In the genomic region with DNA sequence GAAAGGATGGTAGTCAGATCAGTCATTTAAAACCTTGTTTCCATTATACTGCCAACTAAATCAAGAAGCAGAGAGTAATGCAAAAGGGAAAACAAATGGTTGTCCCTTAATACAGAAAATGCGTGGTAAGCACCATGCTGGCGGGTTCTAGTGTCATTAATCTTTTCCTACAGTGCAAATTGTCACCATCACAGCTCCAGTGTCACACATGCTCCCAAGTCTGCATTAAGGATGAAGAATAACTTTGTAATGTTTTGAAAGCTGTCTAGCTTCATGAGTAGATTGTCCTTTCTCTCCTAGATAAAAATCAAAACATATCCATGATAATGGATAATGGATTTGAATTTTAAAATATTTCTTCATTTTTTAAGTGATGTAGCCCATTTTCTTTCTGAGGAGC, we compare ENCODE assay signal across 21 cellular contexts.
A peak's percentile ranks its signal among the peaks of the same experiment; 100 is the strongest.
DNase-seq lines count a peak whose midpoint lies in the region; FAIRE-seq and TF ChIP-seq lines count a peak whose summit lies in the region.
"Had no signal": no experiment of that assay in that cellular context is flagged by ENCODE, and none has a peak within 500 bp of the region (broad histone marks: within the 10 kb centered on the region; RNA-seq: fewer than 3 reads in every experiment).

No MANE protein-coding gene starts in this region.

- no peak overlapping the region for H3K4me2 ChIP-seq in neural cell (ENCODE audit: low read length)
- H3K4me2 ChIP-seq: BLaER1 had no signal

- no peaks in the 10 kb centered on the region for H3K4me1 ChIP-seq in small intestine (ENCODE audit: control insufficient read depth in 2 of 2, insufficient read depth in 1 of 2, low read depth in 1 of 2, low read length in 1 of 2)
- H3K4me1 ChIP-seq: BE2C, Caco-2 had no signal

- H3F3A ChIP-seq in neural cell (ENCODE audit: insufficient read depth, low read length, poor library complexity, severe bottlenecking): no peaks in the 10 kb centered on the region

- H3K4me3 ChIP-seq in neural cell (ENCODE audit: low read length): no peak overlapping the region
- no peak overlapping the region for H3K4me3 ChIP-seq in WERI-Rb-1 (ENCODE audit: low read depth, low read length)
- H3K4me3 ChIP-seq in small intestine (ENCODE audit: low read depth in 1 of 2, low read length in 2 of 2): no peak overlapping the region
- H3K4me3 ChIP-seq: BLaER1 had no signal

- H3K36me3 ChIP-seq in neural cell (ENCODE audit: insufficient read depth, low read length) (no peaks in the 10 kb centered on the region), WERI-Rb-1 (no peaks in the 10 kb centered on the region), small intestine (ENCODE audit: control insufficient read depth in 2 of 2, insufficient read depth in 2 of 2, low read length in 2 of 2) (no peaks in the 10 kb centered on the region)
- H3K36me3 ChIP-seq: BE2C, BLaER1 had no signal

- H3K27ac ChIP-seq in neural cell (ENCODE audit: low read length) (no peak overlapping the region), WERI-Rb-1 (no peak overlapping the region), small intestine (ENCODE audit: low read depth in 1 of 2, low read length in 1 of 2) (no peak overlapping the region)
- H3K27ac ChIP-seq: BLaER1, C4-2B had no signal

- no peaks in the 10 kb centered on the region for H4K20me1 ChIP-seq in neural cell (ENCODE audit: insufficient read depth)
- H4K20me1 ChIP-seq: BLaER1 had no signal

- no peak for TF ChIP-seq CTCF in neural cell (IDR thresholded peaks at IDR 0.05; ENCODE audit: poor library complexity, severe bottlenecking)
- TF ChIP-seq CTCF in WERI-Rb-1 (IDR thresholded peaks at IDR 0.05; ENCODE audit: low read depth, low read length): no peak

- H3K9me3 ChIP-seq in neural cell (ENCODE audit: low read length): no peaks in the 10 kb centered on the region
- no peaks in the 10 kb centered on the region for H3K9me3 ChIP-seq in WERI-Rb-1 (ENCODE audit: severe bottlenecking)
- H3K9me3 ChIP-seq in small intestine (ENCODE audit: control insufficient read depth, low read depth): no peaks in the 10 kb centered on the region
- H3K9me3 ChIP-seq: BE2C, BLaER1, Caco-2 had no signal

- no peak overlapping the region for H2AFZ ChIP-seq in neural cell (ENCODE audit: low read depth, low read length)

- no peak for TF ChIP-seq RAD21 in neural cell (conservative IDR thresholded peaks at IDR 0.05)

- H3K9ac ChIP-seq in neural cell (ENCODE audit: low read length): no peak overlapping the region
- H3K9ac ChIP-seq: BLaER1 had no signal

- H3K27me3 ChIP-seq in neural cell (ENCODE audit: insufficient read depth, low read depth, low read length) (peaks cover 6% of the 10 kb centered on the region), WERI-Rb-1 (ENCODE audit: insufficient read depth, low read depth, severe bottlenecking) (no peaks in the 10 kb centered on the region), small intestine (ENCODE audit: control insufficient read depth in 2 of 2, insufficient read depth in 2 of 2, low read length in 2 of 2) (no peaks in the 10 kb centered on the region)
- H3K27me3 ChIP-seq: BE2C, BLaER1 had no signal

- FAIRE-seq in small intestine (lab: Jason Lieb, UNC): no peak
- FAIRE-seq: A204.1, D721Med, G401.6, GM12891, GM19239 had no signal

- H3K9me2 ChIP-seq in neural cell (ENCODE audit: insufficient read depth, low read length): no peaks in the 10 kb centered on the region

- WGBS in small intestine, 3 donors: 74 to 83% (median 80%) methylated on average over 2 of the region's 2 CpGs

- DNase-seq in left kidney (ENCODE audit: low read depth, low spot score) (peak; percentile 16), WERI-Rb-1 (no peak), small intestine (no peak), C1 segment of cervical spinal cord (lab: John Stamatoyannopoulos, UW) (no peak)
- DNase-seq: 8988T; ACHN; BE2C; Caco-2; Calu3; CD4-positive, alpha-beta T cell; CD8-positive, alpha-beta T cell; DMS79 treated with DMSO at 0.1 percent for 48 hours; GF-D8 had no signal

- H3K79me2 ChIP-seq in neural cell (replicated peaks; ENCODE audit: insufficient read depth, low read length): no peaks in the 10 kb centered on the region

- TF ChIP-seq EP300 in neural cell (conservative IDR thresholded peaks at IDR 0.05; ENCODE audit: poor library complexity, severe bottlenecking): peak; percentile 80

TF ChIP-seq in neural cell, 6 proteins besides CTCF, POLR2A, EP300 and RAD21:
- TF ChIP-seq TAF1 (IDR thresholded peaks at IDR 0.05; ENCODE audit: low read depth) (no peak), POLR2AphosphoS5 (IDR thresholded peaks at IDR 0.05) (peak; percentile 80)
- TF ChIP-seq, protein P1, sequence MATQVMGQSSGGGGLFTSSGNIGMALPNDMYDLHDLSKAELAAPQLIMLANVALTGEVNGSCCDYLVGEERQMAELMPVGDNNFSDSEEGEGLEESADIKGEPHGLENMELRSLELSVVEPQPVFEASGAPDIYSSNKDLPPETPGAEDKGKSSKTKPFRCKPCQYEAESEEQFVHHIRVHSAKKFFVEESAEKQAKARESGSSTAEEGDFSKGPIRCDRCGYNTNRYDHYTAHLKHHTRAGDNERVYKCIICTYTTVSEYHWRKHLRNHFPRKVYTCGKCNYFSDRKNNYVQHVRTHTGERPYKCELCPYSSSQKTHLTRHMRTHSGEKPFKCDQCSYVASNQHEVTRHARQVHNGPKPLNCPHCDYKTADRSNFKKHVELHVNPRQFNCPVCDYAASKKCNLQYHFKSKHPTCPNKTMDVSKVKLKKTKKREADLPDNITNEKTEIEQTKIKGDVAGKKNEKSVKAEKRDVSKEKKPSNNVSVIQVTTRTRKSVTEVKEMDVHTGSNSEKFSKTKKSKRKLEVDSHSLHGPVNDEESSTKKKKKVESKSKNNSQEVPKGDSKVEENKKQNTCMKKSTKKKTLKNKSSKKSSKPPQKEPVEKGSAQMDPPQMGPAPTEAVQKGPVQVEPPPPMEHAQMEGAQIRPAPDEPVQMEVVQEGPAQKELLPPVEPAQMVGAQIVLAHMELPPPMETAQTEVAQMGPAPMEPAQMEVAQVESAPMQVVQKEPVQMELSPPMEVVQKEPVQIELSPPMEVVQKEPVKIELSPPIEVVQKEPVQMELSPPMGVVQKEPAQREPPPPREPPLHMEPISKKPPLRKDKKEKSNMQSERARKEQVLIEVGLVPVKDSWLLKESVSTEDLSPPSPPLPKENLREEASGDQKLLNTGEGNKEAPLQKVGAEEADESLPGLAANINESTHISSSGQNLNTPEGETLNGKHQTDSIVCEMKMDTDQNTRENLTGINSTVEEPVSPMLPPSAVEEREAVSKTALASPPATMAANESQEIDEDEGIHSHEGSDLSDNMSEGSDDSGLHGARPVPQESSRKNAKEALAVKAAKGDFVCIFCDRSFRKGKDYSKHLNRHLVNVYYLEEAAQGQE (IDR thresholded peaks at IDR 0.05; ENCODE audit: borderline replicate concordance): peak; percentile 27
